Comparison of ENCODE assay signal across 16 cellular contexts in the genomic region with DNA sequence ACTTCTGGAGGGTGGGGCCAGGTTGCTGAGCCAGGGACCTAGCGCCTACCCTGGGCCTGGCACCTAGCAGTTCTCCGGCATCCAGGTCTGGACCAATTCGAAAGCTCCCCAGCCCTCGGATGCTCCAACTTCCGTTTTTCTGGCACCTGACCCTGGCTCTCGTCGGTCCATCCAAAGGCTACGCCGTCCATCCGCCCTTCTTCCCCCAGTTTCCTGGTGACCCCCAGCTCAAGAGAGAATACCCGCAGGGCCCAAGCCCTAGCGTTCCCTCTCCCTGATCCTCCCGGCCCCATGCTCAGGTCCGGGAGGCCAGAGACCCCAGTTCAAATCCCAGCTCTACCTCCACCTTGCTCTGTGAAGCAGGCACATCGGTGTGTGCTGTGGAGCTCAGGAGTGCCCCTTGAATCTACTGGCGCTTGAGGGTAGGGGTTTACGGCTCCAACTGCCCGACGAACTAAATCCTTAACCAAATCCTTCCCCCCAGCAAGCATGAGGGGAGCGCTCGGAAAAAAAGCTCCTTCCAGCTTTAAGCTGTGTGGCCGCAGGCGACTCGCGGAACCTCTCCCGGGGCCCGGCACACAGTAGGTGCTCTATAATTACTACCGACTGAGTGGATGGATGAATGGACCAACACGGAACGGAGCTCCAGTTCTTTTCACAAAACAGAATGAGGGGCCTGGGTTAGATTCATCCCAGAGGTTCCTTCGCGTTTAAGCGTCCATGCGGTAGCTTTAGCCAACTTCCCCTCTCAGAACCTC. TPM values are rescaled to one million over a fixed set of nuclear protein-coding genes. Genes with fewer than 3 reads are reported as not detected.
DNase-seq lines count a peak whose midpoint lies in the region; ATAC-seq and TF ChIP-seq lines count a peak whose summit lies in the region.
"Had no signal": no experiment of that assay in that cellular context is flagged by ENCODE, and none has a peak within 500 bp of the region (broad histone marks: within the 10 kb centered on the region; RNA-seq: fewer than 3 reads in every experiment).

No MANE protein-coding gene starts in this region.

- H3K4me3 ChIP-seq in A673 (ENCODE audit: low read depth, low read length, poor library complexity, severe bottlenecking), result peak overlapping the region; percentile 28
- H3K4me3 ChIP-seq in iPS-20b (ENCODE audit: low read length), result peak overlapping the region; percentile 41; the same call in 1 of the 2 replicates
- H3K4me3 ChIP-seq in adrenal gland, result no peak overlapping the region

- H3K9me3 ChIP-seq in A673 (ENCODE audit: low read depth, low read length, poor library complexity, severe bottlenecking), result no peaks in the 10 kb centered on the region
- no peaks in the 10 kb centered on the region for H3K9me3 ChIP-seq in iPS-20b (ENCODE audit: insufficient read depth, low read depth, low read length)
- no peaks in the 10 kb centered on the region for H3K9me3 ChIP-seq in adrenal gland (replicated peaks in 1 of 3)
- H3K9me3 ChIP-seq: testis had no signal

- peaks cover 16% of the 10 kb centered on the region for H3K27me3 ChIP-seq in A673 (replicated peaks; ENCODE audit: insufficient read depth, low read depth, low read length, poor library complexity)
- peaks cover 78% of the 10 kb centered on the region for H3K27me3 ChIP-seq in iPS-20b (ENCODE audit: insufficient read depth, low read length)
- H3K27me3 ChIP-seq in adrenal gland, result peaks cover 68% of the 10 kb centered on the region
- H3K27me3 ChIP-seq: testis had no signal

- H3K9ac ChIP-seq in iPS-20b (ENCODE audit: low read depth, low read length), result no peak overlapping the region

- CTCF ChIA-PET in A673 (lab: Charles Lee), result interaction anchor here (0.6 kb wide), 1 partner anchor 38 kb away, joined by 3 read pairs; no protein-coding TSS in a partner anchor

- BruUV-seq in A673 (replicated peaks; lab: Mats Ljungman, UMichigan), result no TSS peak

- POLR2A ChIA-PET in A673 (lab: Charles Lee; ENCODE audit: low non-redundant PET), result interaction anchor here (0.6 kb wide), 1 partner anchor 12 kb away, joined by 4 read pairs; no protein-coding TSS in a partner anchor

- H3K36me3 ChIP-seq in A673 (ENCODE audit: insufficient read depth, low read length, poor library complexity, severe bottlenecking) (no peaks in the 10 kb centered on the region), iPS-20b (ENCODE audit: insufficient read depth, low read depth, low read length) (no peaks in the 10 kb centered on the region), adrenal gland (replicated peaks in 1 of 2) (no peaks in the 10 kb centered on the region)

- WGBS in adrenal gland, 4 donors, result 13 to 18% (median 15%) methylated on average over 15 to 34 of the region's 34 CpGs

- TF ChIP-seq CTCF in A673 (conservative IDR thresholded peaks at IDR 0.05; ENCODE audit: low read depth, low read length) (no peak), adrenal gland (IDR thresholded peaks at IDR 0.05) (no peak)

- H3K27ac ChIP-seq in A673 (ENCODE audit: low read depth, low read length, poor library complexity, severe bottlenecking) (no peak overlapping the region), iPS-20b (ENCODE audit: low read length) (no peak overlapping the region), adrenal gland (no peak overlapping the region)
- H3K27ac ChIP-seq: foreskin keratinocyte, testis had no signal

- intact Hi-C loops in A673 (cut with micrococcal nuclease; ENCODE audit: unreplicated experiment), result loop anchor here (5.0 kb wide), 1 partner anchor 86 kb away; no protein-coding TSS in a partner anchor
- intact Hi-C loops in adrenal gland (cut with DNase I), result no loop called here

- no peak for TF ChIP-seq POLR2A in adrenal gland (IDR thresholded peaks at IDR 0.05)

- peaks cover 35% of the 10 kb centered on the region for H3K4me1 ChIP-seq in A673 (ENCODE audit: insufficient read depth, low read length, poor library complexity, severe bottlenecking)
- peaks cover 22% of the 10 kb centered on the region; the same call in 1 of the 2 replicates for H3K4me1 ChIP-seq in iPS-20b (ENCODE audit: insufficient read depth, low read length)
- H3K4me1 ChIP-seq in adrenal gland (replicated peaks in 1 of 2), result no peaks in the 10 kb centered on the region
- H3K4me1 ChIP-seq: foreskin keratinocyte had no signal

- DNase-seq in A673 (ENCODE audit: low spot score), result no peak
- DNase-seq in COLO668 (lab: John Stamatoyannopoulos, UW; ENCODE audit: unreplicated experiment), result peak; percentile 49
- DNase-seq in NCI-H526 treated with DMSO at 0.1 percent for 48 hours (lab: John Stamatoyannopoulos, UW), result peak; percentile 37
- no peak for DNase-seq in cerebellum (ENCODE audit: low spot score)
- no peak for DNase-seq in adrenal gland
- DNase-seq: activated gamma-delta T cell treated with Interleukin-2 at 50 U/mL for 16 hours, DMS153, NCI-H1694, PC-3 had no signal

- no peak for ATAC-seq in HG02885 (IDR thresholded peaks at IDR 0.05; ENCODE audit: poor library complexity, unreplicated experiment)
- ATAC-seq: HCT116, left ventricle myocardium superior, PC-3 had no signal

RNA-seq across cellular contexts. Expression of gene CRMP1, which starts 1.1 kb away (rescaled TPM):
- 77.5 and 83.4 TPM in 2 replicates for total RNA-seq in A673 (2021)
- 278 TPM for total RNA-seq in cerebellum
- total RNA-seq in adrenal gland, result 1 to 10 TPM in 4 of 8 donors, under 1 TPM in 4; 0.18 to 10.0 (median 1.0) TPM
- 1 to 10 TPM; 4.8 to 9.3 (median 8.4) TPM for polyA plus RNA-seq in adrenal gland
- total RNA-seq: activated CD4-positive, alpha-beta T cell treated with anti-CD3 and anti-CD28 coated beads, Interleukin-2, amount 10 ng/mL, durations not matched to agents 24 days and 14 days; foreskin keratinocyte; PC-3 had no signal
- polyA plus RNA-seq: foreskin keratinocyte had no signal

Comparison
In these comparisons a context has a peak if more than half of its experiments do, and no peak if none do; other contexts are left out.
1. DNase-seq: peak in COLO668 (single experiment) and NCI-H526 treated with DMSO at 0.1 percent for 48 hours (single experiment); none in A673 (single experiment), cerebellum (single experiment) and adrenal gland (0 of 7).
2. H3K4me3 ChIP-seq: peak in A673 (single experiment) and iPS-20b (single experiment); none in adrenal gland (0 of 4).